11 cellular contexts compared by ENCODE assay signal in genomic region chr12:31321565-31322228, GRCh38. TPM values are rescaled to one million over a fixed set of nuclear protein-coding genes. Genes with fewer than 3 reads are reported as not detected.
A peak's percentile ranks its signal among the peaks of the same experiment; 100 is the strongest.
DNase-seq lines count a peak whose midpoint lies in the region; FAIRE-seq and TF ChIP-seq lines count a peak whose summit lies in the region.
"Had no signal": no experiment of that assay in that cellular context is flagged by ENCODE, and none has a peak within 500 bp of the region (broad histone marks: within the 10 kb centered on the region; RNA-seq: fewer than 3 reads in every experiment).

No MANE protein-coding gene starts in this region.

- no peaks in the 10 kb centered on the region for H3K9me3 Mint-ChIP-seq in CD8-positive, alpha-beta memory T cell
- no peaks in the 10 kb centered on the region for H3K9me3 Mint-ChIP-seq in activated naive CD8-positive, alpha-beta T cell treated with anti-CD3 and anti-CD28 coated beads for 36 hours

- H4K20me1 ChIP-seq in keratinocyte (ENCODE audit: control insufficient read depth, extremely low read depth, insufficient read depth, low read length): peaks cover 18% of the 10 kb centered on the region

- H3K9me3 ChIP-seq in CD8-positive, alpha-beta memory T cell (ENCODE audit: low read length): no peaks in the 10 kb centered on the region
- H3K9me3 ChIP-seq in HUES48 (ENCODE audit: control insufficient read depth, insufficient read depth, low read length) (no peaks in the 10 kb centered on the region), keratinocyte (ENCODE audit: control insufficient read depth, low read depth, low read length) (no peaks in the 10 kb centered on the region), esophagus squamous epithelium (no peaks in the 10 kb centered on the region)
- H3K9me3 ChIP-seq: tibial artery had no signal

- H3K27ac Mint-ChIP-seq in CD8-positive, alpha-beta memory T cell: peak overlapping the region; percentile 34 to 89 (median 67)
- peak overlapping the region; percentile 99 for H3K27ac Mint-ChIP-seq in activated naive CD8-positive, alpha-beta T cell treated with anti-CD3 and anti-CD28 coated beads for 36 hours

- no peak overlapping the region for H2AFZ ChIP-seq in keratinocyte (ENCODE audit: control insufficient read depth, low read length)

- dilution Hi-C loops in keratinocyte (cut with MboI; ENCODE audit: extremely low pct_ligation_motif_present, low sequenced_read_pairs): no loop called here

- no peaks in the 10 kb centered on the region for H3K36me3 ChIP-seq in CD8-positive, alpha-beta memory T cell (ENCODE audit: insufficient read depth, low read length)
- no peaks in the 10 kb centered on the region for H3K36me3 ChIP-seq in HUES48 (ENCODE audit: control insufficient read depth, insufficient read depth, low read length)
- H3K36me3 ChIP-seq in keratinocyte (ENCODE audit: control insufficient read depth in 2 of 2, extremely low read depth in 1 of 2, insufficient read depth in 2 of 2, low read length in 2 of 2): no peaks in the 10 kb centered on the region
- H3K36me3 ChIP-seq in esophagus squamous epithelium: no peaks in the 10 kb centered on the region
- H3K36me3 ChIP-seq: tibial artery had no signal

- intact Hi-C loops in esophagus squamous epithelium (cut with DNase I): no loop called here

- no peak for DNase-seq in CD8-positive, alpha-beta memory T cell
- no peak for DNase-seq in activated naive CD8-positive, alpha-beta T cell treated with anti-CD3 and anti-CD28 coated beads for 36 hours
- DNase-seq in keratinocyte (ENCODE audit: low read depth, low spot score) (no peak), NK-92 (lab: John Stamatoyannopoulos, UW; ENCODE audit: unreplicated experiment) (no peak), A172 (ENCODE audit: low spot score) (no peak), esophagus squamous epithelium (lab: John Stamatoyannopoulos, UW) (no peak)
- DNase-seq in stimulated activated CD4-positive, alpha-beta T cell treated with anti-CD3 and anti-CD28 coated beads, Interleukin-4, amount 100 ng/mL, for 1 hour: no peak
- DNase-seq: effector CD8-positive, alpha-beta T cell; NCI-H446; tibial artery had no signal

- 49 to 50% methylated on average over 3 of the region's 3 CpGs for WGBS in esophagus squamous epithelium, 2 donors

- H3K4me1 ChIP-seq in CD8-positive, alpha-beta memory T cell (ENCODE audit: insufficient read depth, low read length): peaks cover 61% of the 10 kb centered on the region
- H3K4me1 ChIP-seq in HUES48 (ENCODE audit: control insufficient read depth, insufficient read depth, low read length): peaks cover 63% of the 10 kb centered on the region
- H3K4me1 ChIP-seq in keratinocyte (ENCODE audit: control insufficient read depth, extremely low read depth, insufficient read depth, low read length): peaks cover 27% of the 10 kb centered on the region
- H3K4me1 ChIP-seq in esophagus squamous epithelium: peaks cover 0 to 74% (median 11%) of the 10 kb centered on the region in 3 donors

- peaks cover 68 to 82% (median 80%) of the 10 kb centered on the region in 3 donors for H3K4me1 Mint-ChIP-seq in CD8-positive, alpha-beta memory T cell
- peaks cover 63% of the 10 kb centered on the region for H3K4me1 Mint-ChIP-seq in activated naive CD8-positive, alpha-beta T cell treated with anti-CD3 and anti-CD28 coated beads for 36 hours

- no peak for TF ChIP-seq POLR2A in esophagus squamous epithelium (IDR thresholded peaks at IDR 0.05)

- H3K9ac ChIP-seq in HUES48 (ENCODE audit: low read depth, low read length): 0 out of 2 replicates have a peak overlapping the region, but pooled peaks have one; percentile 34
- H3K9ac ChIP-seq in keratinocyte (ENCODE audit: control insufficient read depth, extremely low read depth, insufficient read depth, low read length): no peak overlapping the region

- peaks cover 0 to 23% (median 0%) of the 10 kb centered on the region in 3 donors for H3K36me3 Mint-ChIP-seq in CD8-positive, alpha-beta memory T cell
- peaks cover 37% of the 10 kb centered on the region for H3K36me3 Mint-ChIP-seq in activated naive CD8-positive, alpha-beta T cell treated with anti-CD3 and anti-CD28 coated beads for 36 hours

- peak overlapping the region; percentile 19 to 100 (median 49) for H3K4me3 Mint-ChIP-seq in CD8-positive, alpha-beta memory T cell
- H3K4me3 Mint-ChIP-seq in activated naive CD8-positive, alpha-beta T cell treated with anti-CD3 and anti-CD28 coated beads for 36 hours: peak overlapping the region; percentile 98

- POLR2A ChIA-PET in CD8-positive, alpha-beta memory T cell (lab: Charles Lee): interaction anchor here (0.6 kb wide), 1 partner anchor 23 kb away, joined by 3 read pairs; no protein-coding TSS in a partner anchor

- peaks cover 92% of the 10 kb centered on the region for H3K79me2 ChIP-seq in keratinocyte (ENCODE audit: control insufficient read depth, insufficient read depth, low read length)

- H3K4me2 ChIP-seq in keratinocyte (ENCODE audit: control insufficient read depth, extremely low read depth, insufficient read depth, low read depth, low read length): peak overlapping the region; percentile 32

- CTCF ChIA-PET in CD8-positive, alpha-beta memory T cell (lab: Charles Lee): interaction anchor here (2.0 kb wide), 1 partner anchor 50 kb away, joined by 6 read pairs; no protein-coding TSS in a partner anchor

- peaks cover 0 to 2% of the 10 kb centered on the region in 2 donors for H3K27me3 Mint-ChIP-seq in CD8-positive, alpha-beta memory T cell
- peaks cover 5% of the 10 kb centered on the region for H3K27me3 Mint-ChIP-seq in activated naive CD8-positive, alpha-beta T cell treated with anti-CD3 and anti-CD28 coated beads for 36 hours

- peak overlapping the region; percentile 10 for H3K27ac ChIP-seq in CD8-positive, alpha-beta memory T cell (ENCODE audit: low read depth, low read length)
- H3K27ac ChIP-seq in HUES48 (ENCODE audit: low read depth, low read length): no peak overlapping the region
- no peak overlapping the region for H3K27ac ChIP-seq in keratinocyte (ENCODE audit: control insufficient read depth, insufficient read depth, low read length)
- H3K27ac ChIP-seq in esophagus squamous epithelium: no peak overlapping the region
- H3K27ac ChIP-seq: tibial artery had no signal

- H3K4me3 ChIP-seq in CD8-positive, alpha-beta memory T cell (ENCODE audit: low read length): no peak overlapping the region
- H3K4me3 ChIP-seq in HUES48 (ENCODE audit: low read depth, low read length) (peak overlapping the region; percentile 93), keratinocyte (ENCODE audit: control insufficient read depth in 2 of 3, extremely low read depth in 1 of 3, insufficient read depth in 2 of 3, low read depth in 1 of 3, low read length in 3 of 3) (no peak overlapping the region), esophagus squamous epithelium (no peak overlapping the region)
- H3K4me3 ChIP-seq: tibial artery had no signal

- FAIRE-seq in keratinocyte (lab: Jason Lieb, UNC): no peak

- TF ChIP-seq CTCF in keratinocyte (optimal IDR thresholded peaks at IDR 0.05 in 1 of 3, IDR thresholded peaks at IDR 0.05 in 1 of 3, conservative IDR thresholded peaks at IDR 0.05 in 1 of 3; ENCODE audit: extremely low read depth in 1 of 3, insufficient read depth in 2 of 3, low read length in 3 of 3): no peak
- no peak for TF ChIP-seq CTCF in esophagus squamous epithelium (IDR thresholded peaks at IDR 0.05)

- no peaks in the 10 kb centered on the region for H3K9me1 ChIP-seq in keratinocyte (ENCODE audit: control insufficient read depth, extremely low read depth, insufficient read depth, low read length)

- no peaks in the 10 kb centered on the region for H3K27me3 ChIP-seq in CD8-positive, alpha-beta memory T cell (ENCODE audit: insufficient read depth, low read length, poor library complexity, severe bottlenecking)
- H3K27me3 ChIP-seq in HUES48 (ENCODE audit: control insufficient read depth, insufficient read depth, low read length) (no peaks in the 10 kb centered on the region), keratinocyte (ENCODE audit: control insufficient read depth, extremely low read depth, insufficient read depth, low read length) (no peaks in the 10 kb centered on the region), esophagus squamous epithelium (no peaks in the 10 kb centered on the region)
- H3K27me3 ChIP-seq: tibial artery had no signal

RNA-seq across cellular contexts. Expression of gene SINHCAF, which starts 4.3 kb away (rescaled TPM):
- total RNA-seq in CD8-positive, alpha-beta memory T cell: 100 to 1,000 TPM; 143 to 149 TPM
- 55.9 TPM for polyA plus RNA-seq in CD8-positive, alpha-beta memory T cell
- 100 to 1,000 TPM; 159 to 160 TPM for total RNA-seq in activated naive CD8-positive, alpha-beta T cell treated with anti-CD3 and anti-CD28 coated beads for 36 hours
- polyA plus RNA-seq in keratinocyte: 32.2 to 57.4 TPM (median 40.8 TPM) in 3 replicates
- polyA plus RNA-seq in keratinocyte (2011; ENCODE audit: low read depth): 27.0 TPM
- polyA plus RNA-seq in keratinocyte (2011; cell fraction: cytosol; rRNA removed): 42.9 and 103 TPM in 2 replicates
- polyA plus RNA-seq in keratinocyte (2011; cell fraction: nucleus; rRNA removed): 42.7 and 57.4 TPM in 2 replicates
- polyA plus RNA-seq in keratinocyte (2012; ENCODE audit: low replicate concordance): 30.9 and 33.9 TPM in 2 replicates
- 7.0 to 31.0 TPM (median 19.7 TPM) in 3 replicates for polyA minus RNA-seq in keratinocyte
- polyA minus RNA-seq in keratinocyte (2011; cell fraction: cytosol; rRNA and poly(A)+ RNA removed): 32.2 TPM
- polyA minus RNA-seq in keratinocyte (2011; cell fraction: nucleus; rRNA and poly(A)+ RNA removed): 18.3 and 30.1 TPM in 2 replicates
- total RNA-seq in A172 (2014; rRNA removed; shearing (Covaris generic)): 66.4 and 92.8 TPM in 2 replicates
- total RNA-seq in esophagus squamous epithelium: 10 to 100 TPM; 52.2 to 71.9 (median 62.0) TPM
